Comparison of ENCODE assay signal across 9 cellular contexts in the genomic region with DNA sequence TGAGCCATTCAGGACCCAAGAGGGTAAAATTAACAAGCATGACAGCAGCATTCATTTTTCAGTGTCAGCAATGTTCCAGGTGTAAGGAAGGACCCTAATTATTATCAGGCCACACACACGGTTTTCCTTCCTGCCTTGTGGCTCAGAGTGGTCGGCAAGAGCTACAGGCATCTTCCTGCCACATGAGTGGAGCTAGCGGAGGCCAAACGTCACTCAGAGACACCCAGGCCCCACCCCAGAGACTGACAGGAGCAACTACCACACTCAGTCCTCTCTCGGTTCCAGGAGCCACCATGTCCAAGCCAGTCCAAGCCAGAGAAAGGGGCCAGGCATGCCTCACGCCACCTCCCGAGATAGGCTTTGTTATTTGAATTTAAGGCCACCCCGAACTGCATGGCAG.
DNase-seq lines count a peak whose midpoint lies in the region; ATAC-seq and TF ChIP-seq lines count a peak whose summit lies in the region.
"Had no signal": no experiment of that assay in that cellular context is flagged by ENCODE, and none has a peak within 500 bp of the region (broad histone marks: within the 10 kb centered on the region; RNA-seq: fewer than 3 reads in every experiment).

No MANE protein-coding gene starts in this region.

- TF ChIP-seq CTCF in SK-N-SH (IDR thresholded peaks at IDR 0.05) (no peak), esophagus squamous epithelium (IDR thresholded peaks at IDR 0.05) (no peak), psoas muscle (IDR thresholded peaks at IDR 0.05) (no peak), WERI-Rb-1 (IDR thresholded peaks at IDR 0.05; ENCODE audit: low read depth, low read length) (no peak), MM.1S (IDR thresholded peaks at IDR 0.05; ENCODE audit: low read length) (no peak)

- ATAC-seq in psoas muscle: peak; percentile 26 to 61 (median 52)

- no peak overlapping the region for H3K27ac Mint-ChIP-seq in activated CD4-positive, alpha-beta memory T cell treated with anti-CD3 and anti-CD28 coated beads, Interleukin-2, amount 10 ng/mL, durations not matched to agents 7 days and 5 days

- TF ChIP-seq POLR2A in esophagus squamous epithelium (IDR thresholded peaks at IDR 0.05): no peak

- CTCF ChIA-PET in SK-N-SH (lab: Yijun Ruan, JAX): no interaction called here
- CTCF ChIA-PET in activated CD4-positive, alpha-beta memory T cell treated with anti-CD3 and anti-CD28 coated beads, Interleukin-2, amount 10 ng/mL, durations not matched to agents 7 days and 5 days (lab: Charles Lee): no interaction called here

- no peak overlapping the region for H3K4me3 Mint-ChIP-seq in activated CD4-positive, alpha-beta memory T cell treated with anti-CD3 and anti-CD28 coated beads, Interleukin-2, amount 10 ng/mL, durations not matched to agents 7 days and 5 days

- no peaks in the 10 kb centered on the region for H3K36me3 Mint-ChIP-seq in activated CD4-positive, alpha-beta memory T cell treated with anti-CD3 and anti-CD28 coated beads, Interleukin-2, amount 10 ng/mL, durations not matched to agents 7 days and 5 days (ENCODE audit: low read depth)

- H3K9ac ChIP-seq in BLaER1 treated with 17β-estradiol and CSF1 and Interleukin-3, amounts not matched to agents 10 nM and 100 nM: no peak overlapping the region
- H3K9ac ChIP-seq in SK-N-SH: no peak overlapping the region
- H3K9ac ChIP-seq in MM.1S (ENCODE audit: low read length): no peak overlapping the region

- H3K9me2 ChIP-seq in SK-N-SH (no peaks in the 10 kb centered on the region), MM.1S (replicated peaks; ENCODE audit: insufficient read depth, low read length) (no peaks in the 10 kb centered on the region)

- no peak overlapping the region for H3K27ac ChIP-seq in BLaER1 treated with 17β-estradiol and CSF1 and Interleukin-3, amounts not matched to agents 10 nM and 100 nM
- H3K27ac ChIP-seq in SK-N-SH (ENCODE audit: low read depth in 2 of 2, low read length in 1 of 2) (peak overlapping the region; percentile 34 to 54; a peak in 3 of 4 replicates), esophagus squamous epithelium (peak overlapping the region; percentile 52 to 88 (median 82)), psoas muscle (peak overlapping the region; percentile 41), WERI-Rb-1 (no peak overlapping the region), MM.1S (ENCODE audit: low read length) (no peak overlapping the region)

- no peak for TF ChIP-seq RAD21 in SK-N-SH (IDR thresholded peaks at IDR 0.05; ENCODE audit: low read length)

- H3K79me2 ChIP-seq in SK-N-SH (ENCODE audit: insufficient read depth) (no peaks in the 10 kb centered on the region), MM.1S (ENCODE audit: low read length) (no peaks in the 10 kb centered on the region)

- H3K4me1 Mint-ChIP-seq in activated CD4-positive, alpha-beta memory T cell treated with anti-CD3 and anti-CD28 coated beads, Interleukin-2, amount 10 ng/mL, durations not matched to agents 7 days and 5 days: peaks cover 21% of the 10 kb centered on the region

- no peaks in the 10 kb centered on the region for H4K20me1 ChIP-seq in BLaER1 treated with 17β-estradiol and CSF1 and Interleukin-3, amounts not matched to agents 10 nM and 100 nM
- H4K20me1 ChIP-seq in SK-N-SH (ENCODE audit: insufficient read depth) (no peaks in the 10 kb centered on the region), MM.1S (ENCODE audit: insufficient read depth, low read length) (no peaks in the 10 kb centered on the region)

- POLR2A ChIA-PET in SK-N-SH (lab: Yijun Ruan, JAX): no interaction called here
- POLR2A ChIA-PET in activated CD4-positive, alpha-beta memory T cell treated with anti-CD3 and anti-CD28 coated beads, Interleukin-2, amount 10 ng/mL, durations not matched to agents 7 days and 5 days (lab: Charles Lee): no interaction called here

- intact Hi-C loops in esophagus squamous epithelium (cut with DNase I): no loop called here
- intact Hi-C loops in psoas muscle (cut with DNase I): no loop called here

- H3K36me3 ChIP-seq in BLaER1 treated with 17β-estradiol and CSF1 and Interleukin-3, amounts not matched to agents 10 nM and 100 nM: no peaks in the 10 kb centered on the region
- H3K36me3 ChIP-seq in SK-N-SH (replicated peaks in 1 of 2; ENCODE audit: control insufficient read depth in 1 of 2, insufficient read depth in 2 of 2, low read length in 1 of 2) (no peaks in the 10 kb centered on the region), esophagus squamous epithelium (no peaks in the 10 kb centered on the region), psoas muscle (ENCODE audit: insufficient read depth in 1 of 2, low read depth in 1 of 2) (no peaks in the 10 kb centered on the region), WERI-Rb-1 (no peaks in the 10 kb centered on the region), MM.1S (replicated peaks; ENCODE audit: insufficient read depth, low read length) (no peaks in the 10 kb centered on the region)

- no peaks in the 10 kb centered on the region for H3K9me3 Mint-ChIP-seq in activated CD4-positive, alpha-beta memory T cell treated with anti-CD3 and anti-CD28 coated beads, Interleukin-2, amount 10 ng/mL, durations not matched to agents 7 days and 5 days

- no peak for DNase-seq in SK-N-SH
- DNase-seq in esophagus squamous epithelium (lab: John Stamatoyannopoulos, UW): no peak
- peak; percentile 26 to 70 for DNase-seq in psoas muscle
- no peak for DNase-seq in hepatic stellate cell (ENCODE audit: low spot score)
- DNase-seq in WERI-Rb-1: no peak
- no peak for DNase-seq in MM.1S
- DNase-seq in activated CD4-positive, alpha-beta memory T cell treated with anti-CD3 and anti-CD28 coated beads, Interleukin-2, amount 10 ng/mL, durations not matched to agents 7 days and 5 days: no peak
- DNase-seq: activated CD4-positive, CD25-positive, alpha-beta regulatory T cell treated with anti-CD3 and anti-CD28 coated beads, Interleukin-2, amount 50 U/mL, for 72 hours had no signal

- peak overlapping the region; percentile 17 to 79 (median 61) for H3K4me2 ChIP-seq in BLaER1 treated with 17β-estradiol and CSF1 and Interleukin-3, amounts not matched to agents 10 nM and 100 nM
- peak overlapping the region; percentile 53; the same call in 1 of the 2 replicates for H3K4me2 ChIP-seq in SK-N-SH
- H3K4me2 ChIP-seq in MM.1S (ENCODE audit: low read depth, low read length): no peak overlapping the region

- 91% methylated on average over 4 of the region's 8 CpGs for whole genome bisulfite sequencing in SK-N-SH (ENCODE audit: low lambda C conversion rate)
- WGBS in esophagus squamous epithelium, 2 donors: 33 to 49% methylated on average over 2 to 8 of the region's 8 CpGs
- WGBS in psoas muscle, 3 donors: 26 to 30% (median 30%) methylated on average over 8 of the region's 8 CpGs

- no peak overlapping the region for H3K4me3 ChIP-seq in BLaER1 treated with 17β-estradiol and CSF1 and Interleukin-3, amounts not matched to agents 10 nM and 100 nM
- H3K4me3 ChIP-seq in SK-N-SH (ENCODE audit: low read depth in 2 of 2, low read length in 1 of 2): no peak overlapping the region
- H3K4me3 ChIP-seq in esophagus squamous epithelium: no peak overlapping the region
- no peak overlapping the region for H3K4me3 ChIP-seq in psoas muscle
- H3K4me3 ChIP-seq in WERI-Rb-1 (ENCODE audit: low read depth, low read length): no peak overlapping the region
- no peak overlapping the region for H3K4me3 ChIP-seq in MM.1S (ENCODE audit: low read length)

- H3F3A ChIP-seq in SK-N-SH (replicated peaks; ENCODE audit: insufficient read depth) (peaks cover 17% of the 10 kb centered on the region), MM.1S (ENCODE audit: insufficient read depth, low read length) (no peaks in the 10 kb centered on the region)

- no peaks in the 10 kb centered on the region for H3K9me3 ChIP-seq in BLaER1 treated with 17β-estradiol and CSF1 and Interleukin-3, amounts not matched to agents 10 nM and 100 nM (replicated peaks in 1 of 11)
- H3K9me3 ChIP-seq in SK-N-SH (no peaks in the 10 kb centered on the region), esophagus squamous epithelium (no peaks in the 10 kb centered on the region), psoas muscle (no peaks in the 10 kb centered on the region), WERI-Rb-1 (ENCODE audit: severe bottlenecking) (no peaks in the 10 kb centered on the region), MM.1S (replicated peaks; ENCODE audit: insufficient read depth, low read length) (no peaks in the 10 kb centered on the region)

- no peaks in the 10 kb centered on the region for H3K27me3 Mint-ChIP-seq in activated CD4-positive, alpha-beta memory T cell treated with anti-CD3 and anti-CD28 coated beads, Interleukin-2, amount 10 ng/mL, durations not matched to agents 7 days and 5 days

- TF ChIP-seq EP300 in SK-N-SH (IDR thresholded peaks at IDR 0.05; ENCODE audit: borderline replicate concordance in 1 of 2, low read depth in 1 of 2, low read length in 1 of 2): no peak

- H3K27me3 ChIP-seq in BLaER1 treated with 17β-estradiol and CSF1 and Interleukin-3, amounts not matched to agents 10 nM and 100 nM: no peaks in the 10 kb centered on the region
- H3K27me3 ChIP-seq in SK-N-SH (ENCODE audit: insufficient read depth): no peaks in the 10 kb centered on the region
- no peaks in the 10 kb centered on the region for H3K27me3 ChIP-seq in esophagus squamous epithelium
- no peaks in the 10 kb centered on the region for H3K27me3 ChIP-seq in psoas muscle (ENCODE audit: insufficient read depth in 3 of 3, low read length in 2 of 3)
- no peaks in the 10 kb centered on the region for H3K27me3 ChIP-seq in WERI-Rb-1 (ENCODE audit: insufficient read depth, low read depth, severe bottlenecking)
- no peaks in the 10 kb centered on the region for H3K27me3 ChIP-seq in MM.1S (replicated peaks; ENCODE audit: insufficient read depth, low read length)

- H2AFZ ChIP-seq in SK-N-SH (ENCODE audit: low read depth): no peak overlapping the region; the same call in 1 of the 2 replicates
- H2AFZ ChIP-seq in MM.1S (ENCODE audit: low read length): no peak overlapping the region

- H3K4me1 ChIP-seq in BLaER1 treated with 17β-estradiol and CSF1 and Interleukin-3, amounts not matched to agents 10 nM and 100 nM: peaks cover 5 to 40% (median 33%) of the 10 kb centered on the region in 10 experiments; a peak in 19 of 20 replicates
- H3K4me1 ChIP-seq in SK-N-SH (ENCODE audit: control insufficient read depth in 1 of 2, insufficient read depth in 2 of 2, low read depth in 1 of 2, low read length in 1 of 2) (peaks cover 0 to 24% of the 10 kb centered on the region in 2 experiments; a peak in 3 of 4 replicates), esophagus squamous epithelium (peaks cover 21 to 34% (median 22%) of the 10 kb centered on the region in 3 donors), psoas muscle (peaks cover 13% of the 10 kb centered on the region), MM.1S (ENCODE audit: low read length) (no peaks in the 10 kb centered on the region)

TF ChIP-seq in SK-N-SH, 30 proteins besides CTCF, POLR2A, EP300 and RAD21 (continues in another document):
- TF ChIP-seq GATA2 (CRISPR knock-in tag; IDR thresholded peaks at IDR 0.05): no peak

Comparison
In these comparisons a context has a peak if more than half of its experiments do, and no peak if none do; other contexts are left out.
1. H3K27ac ChIP-seq: peak in SK-N-SH (2 of 2), esophagus squamous epithelium (4 of 4) and psoas muscle (single experiment); none in BLaER1 treated with 17β-estradiol and CSF1 and Interleukin-3, amounts not matched to agents 10 nM and 100 nM (0 of 11), WERI-Rb-1 (single experiment) and MM.1S (single experiment).
2. DNase-seq: peak in psoas muscle (2 of 2); none in SK-N-SH (single experiment), esophagus squamous epithelium (single experiment), hepatic stellate cell (single experiment), WERI-Rb-1 (single experiment), MM.1S (single experiment) and activated CD4-positive, alpha-beta memory T cell treated with anti-CD3 and anti-CD28 coated beads, Interleukin-2, amount 10 ng/mL, durations not matched to agents 7 days and 5 days (single experiment).